25 cellular contexts compared by ENCODE assay signal in genomic region chr5:96942078-96942477, GRCh38. TPM values are rescaled to one million over a fixed set of nuclear protein-coding genes. Genes with fewer than 3 reads are reported as not detected.
A peak's percentile ranks its signal among the peaks of the same experiment; 100 is the strongest.
DNase-seq lines count a peak whose midpoint lies in the region; ATAC-seq and TF ChIP-seq lines count a peak whose summit lies in the region.
"Had no signal": no experiment of that assay in that cellular context is flagged by ENCODE, and none has a peak within 500 bp of the region (broad histone marks: within the 10 kb centered on the region; RNA-seq: fewer than 3 reads in every experiment).

No MANE protein-coding gene starts in this region.

- no peak overlapping the region for H3K27ac ChIP-seq in CD8-positive, alpha-beta T cell (ENCODE audit: low read depth, low read length)
- peak overlapping the region; percentile 47 for H3K27ac ChIP-seq in smooth muscle cell (ENCODE audit: low read depth)
- H3K27ac ChIP-seq: ascending aorta, tibial artery had no signal

- DNase-seq in activated CD4-positive, alpha-beta T cell treated with anti-CD3 and anti-CD28 coated beads for 36 hours: peak; percentile 29
- DNase-seq in activated CD4-positive, alpha-beta T cell treated with anti-CD3 and anti-CD28 coated beads for 1 hour: no peak
- peak in 4 of 7 experiments; percentile 25 to 54 (median 46) for DNase-seq in CD8-positive, alpha-beta T cell
- no peak for DNase-seq in central memory CD8-positive, alpha-beta T cell (ENCODE audit: low spot score in 2 of 2)
- DNase-seq in smooth muscle cell (lab: John Stamatoyannopoulos, UW; ENCODE audit: unreplicated experiment): no peak
- DNase-seq in activated T-helper 1 cell treated with anti-CD3 and anti-CD28 coated beads, Interleukin-12 subunit alpha, Interleukin-12 subunit beta, Interleukin-2, Interleukin-4 antibody, amounts not matched to agents 30 ng/mL and 10 ng/mL and 1 ng/mL, durations not matched to agents 14 hours and 24 hours and 36 hours (ENCODE audit: low spot score): no peak
- DNase-seq in ureter (ENCODE audit: low spot score): no peak
- DNase-seq: 8988T; activated CD4-positive, CD25-positive, alpha-beta regulatory T cell; dermis blood vessel endothelial cell; DMS153; glutamatergic neuron; HCEC 1CT; NCI-H1048; NCI-H1694 treated with DMSO at 0.1 percent for 48 hours; NCI-H2171 treated with DMSO at 0.1 percent for 48 hours; NCI-H524 treated with DMSO at 0.1 percent for 48 hours; SIG-M5; SW 1271; tibial artery had no signal

- no peak overlapping the region for H3K4me3 ChIP-seq in CD8-positive, alpha-beta T cell (ENCODE audit: low read depth, low read length)
- H3K4me3 ChIP-seq in smooth muscle cell: no peak overlapping the region
- H3K4me3 ChIP-seq: ascending aorta, lung, tibial artery had no signal

- H3K27me3 Mint-ChIP-seq in activated CD4-positive, alpha-beta T cell treated with anti-CD3 and anti-CD28 coated beads for 36 hours: no peaks in the 10 kb centered on the region
- no peaks in the 10 kb centered on the region for H3K27me3 Mint-ChIP-seq in CD8-positive, alpha-beta T cell (ENCODE audit: low read depth)
- H3K27me3 Mint-ChIP-seq in central memory CD8-positive, alpha-beta T cell: no peaks in the 10 kb centered on the region
- no peaks in the 10 kb centered on the region for H3K27me3 Mint-ChIP-seq in activated T-helper 1 cell treated with anti-CD3 and anti-CD28 coated beads, Interleukin-12 subunit alpha, Interleukin-12 subunit beta, Interleukin-2, Interleukin-4 antibody, amounts not matched to agents 30 ng/mL and 10 ng/mL and 1 ng/mL, durations not matched to agents 14 hours and 24 hours and 36 hours (ENCODE audit: insufficient read depth)
- H3K27me3 Mint-ChIP-seq: stimulated activated memory B cell treated with anti-CD40 and anti-IgM and Interleukin-4, amounts not matched to agents 10 μg/mL and 1 μg/mL and 100 μg/mL, for 72 hours had no signal

- H3F3A ChIP-seq in smooth muscle cell (ENCODE audit: low read depth): no peaks in the 10 kb centered on the region

- peaks cover 73% of the 10 kb centered on the region for H3K4me1 Mint-ChIP-seq in activated CD4-positive, alpha-beta T cell treated with anti-CD3 and anti-CD28 coated beads for 36 hours
- H3K4me1 Mint-ChIP-seq in CD8-positive, alpha-beta T cell (ENCODE audit: low read depth): peaks cover 85% of the 10 kb centered on the region
- H3K4me1 Mint-ChIP-seq in central memory CD8-positive, alpha-beta T cell: peaks cover 71% of the 10 kb centered on the region
- peaks cover 70% of the 10 kb centered on the region for H3K4me1 Mint-ChIP-seq in activated T-helper 1 cell treated with anti-CD3 and anti-CD28 coated beads, Interleukin-12 subunit alpha, Interleukin-12 subunit beta, Interleukin-2, Interleukin-4 antibody, amounts not matched to agents 30 ng/mL and 10 ng/mL and 1 ng/mL, durations not matched to agents 14 hours and 24 hours and 36 hours (ENCODE audit: low read depth)

- peaks cover 88% of the 10 kb centered on the region for H3K79me2 ChIP-seq in smooth muscle cell (ENCODE audit: low read depth)

- H3K27me3 ChIP-seq in CD8-positive, alpha-beta T cell (ENCODE audit: insufficient read depth, low read length): no peaks in the 10 kb centered on the region
- no peaks in the 10 kb centered on the region for H3K27me3 ChIP-seq in smooth muscle cell (ENCODE audit: low read depth)
- H3K27me3 ChIP-seq: ascending aorta, tibial artery had no signal

- WGBS in smooth muscle cell (ENCODE audit: low lambda C conversion rate): 85% methylated on average over 9 of the region's 9 CpGs

- intact Hi-C loops in activated CD4-positive, alpha-beta T cell treated with anti-CD3 and anti-CD28 coated beads for 36 hours (cut with DNase I, micrococcal nuclease): no loop called here
- intact Hi-C loops in CD8-positive, alpha-beta T cell (cut with DNase I, micrococcal nuclease): no loop called here
- intact Hi-C loops in activated T-helper 1 cell treated with anti-CD3 and anti-CD28 coated beads, Interleukin-12 subunit alpha, Interleukin-12 subunit beta, Interleukin-2, Interleukin-4 antibody, amounts not matched to agents 30 ng/mL and 10 ng/mL and 1 ng/mL, durations not matched to agents 14 hours and 24 hours and 36 hours (cut with micrococcal nuclease): no loop called here

- POLR2A ChIA-PET in activated CD4-positive, alpha-beta T cell treated with anti-CD3 and anti-CD28 coated beads for 36 hours (lab: Charles Lee): no interaction called here
- POLR2A ChIA-PET in CD8-positive, alpha-beta T cell (lab: Charles Lee): interaction anchor here (0.7 to 1.9 kb wide), 3 partner anchors 15 to 66 kb away, joined by 3 to 6 read pairs (median 5); partner anchors contain the start of gene ERAP2

- peaks cover 39% of the 10 kb centered on the region for H4K20me1 ChIP-seq in smooth muscle cell (ENCODE audit: low read depth)

- peak overlapping the region; percentile 11 for H3K27ac Mint-ChIP-seq in activated CD4-positive, alpha-beta T cell treated with anti-CD3 and anti-CD28 coated beads for 36 hours
- peak overlapping the region; percentile 81 for H3K27ac Mint-ChIP-seq in CD8-positive, alpha-beta T cell
- peak overlapping the region; percentile 2 for H3K27ac Mint-ChIP-seq in central memory CD8-positive, alpha-beta T cell (ENCODE audit: low read depth)
- H3K27ac Mint-ChIP-seq in activated T-helper 1 cell treated with anti-CD3 and anti-CD28 coated beads, Interleukin-12 subunit alpha, Interleukin-12 subunit beta, Interleukin-2, Interleukin-4 antibody, amounts not matched to agents 30 ng/mL and 10 ng/mL and 1 ng/mL, durations not matched to agents 14 hours and 24 hours and 36 hours: no peak overlapping the region
- H3K27ac Mint-ChIP-seq: stimulated activated memory B cell treated with anti-CD40 and anti-IgM and Interleukin-4, amounts not matched to agents 10 μg/mL and 1 μg/mL and 100 μg/mL, for 72 hours had no signal

- CTCF ChIA-PET in activated CD4-positive, alpha-beta T cell treated with anti-CD3 and anti-CD28 coated beads for 36 hours (lab: Charles Lee): interaction anchor here (1.2 to 1.7 kb wide), 4 partner anchors 8 to 73 kb away, joined by 3 to 6 read pairs (median 4); no protein-coding TSS in a partner anchor
- CTCF ChIA-PET in CD8-positive, alpha-beta T cell (lab: Charles Lee): interaction anchor here (0.9 to 1.7 kb wide), 3 partner anchors 73 to 1098 kb away, joined by 3 to 7 read pairs (median 4); no protein-coding TSS in a partner anchor

- no peaks in the 10 kb centered on the region for H3K9me3 Mint-ChIP-seq in activated CD4-positive, alpha-beta T cell treated with anti-CD3 and anti-CD28 coated beads for 36 hours (ENCODE audit: low read depth)
- no peaks in the 10 kb centered on the region for H3K9me3 Mint-ChIP-seq in CD8-positive, alpha-beta T cell
- H3K9me3 Mint-ChIP-seq in central memory CD8-positive, alpha-beta T cell: no peaks in the 10 kb centered on the region
- no peaks in the 10 kb centered on the region for H3K9me3 Mint-ChIP-seq in activated T-helper 1 cell treated with anti-CD3 and anti-CD28 coated beads, Interleukin-12 subunit alpha, Interleukin-12 subunit beta, Interleukin-2, Interleukin-4 antibody, amounts not matched to agents 30 ng/mL and 10 ng/mL and 1 ng/mL, durations not matched to agents 14 hours and 24 hours and 36 hours
- H3K9me3 Mint-ChIP-seq: stimulated activated memory B cell treated with anti-CD40 and anti-IgM and Interleukin-4, amounts not matched to agents 10 μg/mL and 1 μg/mL and 100 μg/mL, for 72 hours had no signal

- H3K36me3 ChIP-seq in CD8-positive, alpha-beta T cell (ENCODE audit: insufficient read depth, low read length): no peaks in the 10 kb centered on the region
- no peaks in the 10 kb centered on the region for H3K36me3 ChIP-seq in smooth muscle cell (ENCODE audit: low read depth)
- H3K36me3 ChIP-seq: ascending aorta, tibial artery had no signal

- peaks cover 73% of the 10 kb centered on the region for H3K4me1 ChIP-seq in CD8-positive, alpha-beta T cell (ENCODE audit: insufficient read depth, low read length)
- H3K4me1 ChIP-seq in smooth muscle cell (ENCODE audit: low read depth): peaks cover 9% of the 10 kb centered on the region

- ATAC-seq in activated CD4-positive, alpha-beta T cell treated with anti-CD3 and anti-CD28 coated beads for 36 hours: no peak
- peak; percentile 60 for ATAC-seq in CD8-positive, alpha-beta T cell
- no peak for ATAC-seq in central memory CD8-positive, alpha-beta T cell (replicated peaks; ENCODE audit: extremely low read depth, poor library complexity, severe bottlenecking)
- no peak for ATAC-seq in HG02884 (IDR thresholded peaks at IDR 0.05; ENCODE audit: unreplicated experiment)
- ATAC-seq: Panc1; stimulated activated memory B cell treated with anti-CD40 and anti-IgM and Interleukin-4, amounts not matched to agents 10 μg/mL and 1 μg/mL and 100 μg/mL, for 72 hours had no signal

- H3K4me3 Mint-ChIP-seq in activated CD4-positive, alpha-beta T cell treated with anti-CD3 and anti-CD28 coated beads for 36 hours: no peak overlapping the region
- peak overlapping the region; percentile 48 for H3K4me3 Mint-ChIP-seq in CD8-positive, alpha-beta T cell
- H3K4me3 Mint-ChIP-seq in central memory CD8-positive, alpha-beta T cell: peak overlapping the region; percentile 3
- no peak overlapping the region for H3K4me3 Mint-ChIP-seq in activated T-helper 1 cell treated with anti-CD3 and anti-CD28 coated beads, Interleukin-12 subunit alpha, Interleukin-12 subunit beta, Interleukin-2, Interleukin-4 antibody, amounts not matched to agents 30 ng/mL and 10 ng/mL and 1 ng/mL, durations not matched to agents 14 hours and 24 hours and 36 hours
- H3K4me3 Mint-ChIP-seq: stimulated activated memory B cell treated with anti-CD40 and anti-IgM and Interleukin-4, amounts not matched to agents 10 μg/mL and 1 μg/mL and 100 μg/mL, for 72 hours had no signal

- no peak overlapping the region for H3K4me2 ChIP-seq in smooth muscle cell

- H2AFZ ChIP-seq in smooth muscle cell (ENCODE audit: low read depth): no peak overlapping the region

- no peaks in the 10 kb centered on the region for H3K9me3 ChIP-seq in CD8-positive, alpha-beta T cell (ENCODE audit: low read length)
- H3K9me3 ChIP-seq in smooth muscle cell (replicated peaks; ENCODE audit: low read depth): no peaks in the 10 kb centered on the region
- H3K9me3 ChIP-seq: ascending aorta, tibial artery had no signal

- no peak for TF ChIP-seq CTCF in CD8-positive, alpha-beta T cell (IDR thresholded peaks at IDR 0.05)
- no peak for TF ChIP-seq CTCF in smooth muscle cell (IDR thresholded peaks at IDR 0.05; ENCODE audit: borderline replicate concordance, insufficient read depth, poor library complexity, severe bottlenecking)

- H3K36me3 Mint-ChIP-seq in activated CD4-positive, alpha-beta T cell treated with anti-CD3 and anti-CD28 coated beads for 36 hours (ENCODE audit: low read depth): peaks cover 39% of the 10 kb centered on the region
- peaks cover 27% of the 10 kb centered on the region for H3K36me3 Mint-ChIP-seq in CD8-positive, alpha-beta T cell
- H3K36me3 Mint-ChIP-seq in central memory CD8-positive, alpha-beta T cell (ENCODE audit: insufficient read depth): peaks cover 10% of the 10 kb centered on the region
- peaks cover 22% of the 10 kb centered on the region for H3K36me3 Mint-ChIP-seq in activated T-helper 1 cell treated with anti-CD3 and anti-CD28 coated beads, Interleukin-12 subunit alpha, Interleukin-12 subunit beta, Interleukin-2, Interleukin-4 antibody, amounts not matched to agents 30 ng/mL and 10 ng/mL and 1 ng/mL, durations not matched to agents 14 hours and 24 hours and 36 hours (ENCODE audit: low read depth)

- no peak overlapping the region for H3K9ac ChIP-seq in smooth muscle cell (ENCODE audit: low read depth)

RNA-seq across cellular contexts. Expression of gene LNPEP, which starts 6.2 kb away (rescaled TPM):
- total RNA-seq in activated CD4-positive, alpha-beta T cell treated with anti-CD3 and anti-CD28 coated beads for 36 hours: 10 to 100 TPM; 45.8 to 46.7 TPM
- 10 to 100 TPM; 49.5 to 49.6 TPM for total RNA-seq in CD8-positive, alpha-beta T cell
- total RNA-seq in smooth muscle cell: 24.3 and 28.0 TPM in 2 replicates
- polyA plus RNA-seq in smooth muscle cell: 2.3 and 3.5 TPM in 2 replicates
- 37.7 and 40.7 TPM in 2 replicates for total RNA-seq in activated T-helper 1 cell treated with anti-CD3 and anti-CD28 coated beads, Interleukin-12 subunit alpha, Interleukin-12 subunit beta, Interleukin-2, Interleukin-4 antibody, amounts not matched to agents 30 ng/mL and 10 ng/mL and 1 ng/mL, durations not matched to agents 14 hours and 24 hours and 36 hours
- total RNA-seq in ureter: 56.3 TPM

Comparison
In these comparisons a context has a peak if more than half of its experiments do, and no peak if none do; other contexts are left out.
1. DNase-seq: peak in activated CD4-positive, alpha-beta T cell treated with anti-CD3 and anti-CD28 coated beads for 36 hours (single experiment) and CD8-positive, alpha-beta T cell (4 of 7); none in activated CD4-positive, alpha-beta T cell treated with anti-CD3 and anti-CD28 coated beads for 1 hour (single experiment), central memory CD8-positive, alpha-beta T cell (0 of 2), smooth muscle cell (single experiment), activated T-helper 1 cell treated with anti-CD3 and anti-CD28 coated beads, Interleukin-12 subunit alpha, Interleukin-12 subunit beta, Interleukin-2, Interleukin-4 antibody, amounts not matched to agents 30 ng/mL and 10 ng/mL and 1 ng/mL, durations not matched to agents 14 hours and 24 hours and 36 hours (single experiment) and ureter (single experiment).
2. H3K4me3 Mint-ChIP-seq: peak in CD8-positive, alpha-beta T cell (single experiment) and central memory CD8-positive, alpha-beta T cell (single experiment); none in activated CD4-positive, alpha-beta T cell treated with anti-CD3 and anti-CD28 coated beads for 36 hours (single experiment) and activated T-helper 1 cell treated with anti-CD3 and anti-CD28 coated beads, Interleukin-12 subunit alpha, Interleukin-12 subunit beta, Interleukin-2, Interleukin-4 antibody, amounts not matched to agents 30 ng/mL and 10 ng/mL and 1 ng/mL, durations not matched to agents 14 hours and 24 hours and 36 hours (single experiment).